In the genomic region with DNA sequence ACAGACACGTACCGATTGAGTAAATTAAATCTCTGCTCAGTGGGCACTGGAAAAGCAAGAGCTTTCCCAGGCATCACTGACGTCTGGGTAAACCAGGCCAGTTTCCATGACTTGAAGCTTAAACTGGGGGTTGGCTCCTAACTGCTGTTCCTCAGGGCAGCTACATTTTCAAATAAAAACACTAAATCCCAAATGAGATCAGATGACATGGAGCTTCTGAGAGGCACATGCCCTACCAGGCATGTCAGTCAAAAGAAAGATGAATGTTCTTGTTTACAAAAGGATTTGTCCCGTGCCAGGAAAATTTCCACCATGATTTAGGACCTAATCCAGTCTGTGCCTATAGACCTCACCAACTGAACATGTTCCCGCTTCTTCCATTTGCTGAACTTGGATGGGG, we compare ENCODE assay signal across 15 cellular contexts.
DNase-seq lines count a peak whose midpoint lies in the region; FAIRE-seq and TF ChIP-seq lines count a peak whose summit lies in the region.
"Had no signal": no experiment of that assay in that cellular context is flagged by ENCODE, and none has a peak within 500 bp of the region (broad histone marks: within the 10 kb centered on the region; RNA-seq: fewer than 3 reads in every experiment).

No MANE protein-coding gene starts in this region.

- H3K4me1 ChIP-seq in muscle layer of duodenum (ENCODE audit: control insufficient read depth in 1 of 2, insufficient read depth in 2 of 2, low read length in 2 of 2) = peaks cover 8 to 22% of the 10 kb centered on the region in 2 donors
- peaks cover 0 to 17% (median 4%) of the 10 kb centered on the region in 4 donors for H3K4me1 ChIP-seq in tibial nerve

- FAIRE-seq in bronchial epithelial cell (lab: Jason Lieb, UNC) = peak; percentile 62

- H3K36me3 ChIP-seq in bronchial epithelial cell (ENCODE audit: control insufficient read depth, insufficient read depth, low read length) (no peaks in the 10 kb centered on the region), muscle layer of duodenum (ENCODE audit: control insufficient read depth in 1 of 2, insufficient read depth in 2 of 2, low read length in 2 of 2) (no peaks in the 10 kb centered on the region), tibial nerve (no peaks in the 10 kb centered on the region)
- H3K36me3 ChIP-seq: adrenal gland had no signal

- H3K4me3 ChIP-seq in bronchial epithelial cell (ENCODE audit: low read depth, low read length) = no peak overlapping the region
- no peak overlapping the region for H3K4me3 ChIP-seq in muscle layer of duodenum (ENCODE audit: low read depth in 1 of 2, low read length in 2 of 2)
- H3K4me3 ChIP-seq in tibial nerve = no peak overlapping the region
- H3K4me3 ChIP-seq: adrenal gland had no signal

- TF ChIP-seq CTCF in bronchial epithelial cell (IDR thresholded peaks at IDR 0.05; ENCODE audit: insufficient read depth, low read length, severe bottlenecking) (no peak), tibial nerve (IDR thresholded peaks at IDR 0.05) (no peak)

- no peak for TF ChIP-seq EP300 in tibial nerve (IDR thresholded peaks at IDR 0.05)

- no peak for TF ChIP-seq POLR2A in tibial nerve (IDR thresholded peaks at IDR 0.05)

- H3K9me3 ChIP-seq in muscle layer of duodenum (ENCODE audit: control insufficient read depth in 1 of 2, low read length in 2 of 2) = no peaks in the 10 kb centered on the region
- H3K9me3 ChIP-seq in tibial nerve = no peaks in the 10 kb centered on the region
- H3K9me3 ChIP-seq: adrenal gland had no signal

- peak overlapping the region; percentile 32 for H3K27ac ChIP-seq in muscle layer of duodenum (ENCODE audit: low read length)
- H3K27ac ChIP-seq in tibial nerve = peak overlapping the region in 3 of 4 donors; percentile 40 to 65 (median 50)

- no peaks in the 10 kb centered on the region for H3K27me3 ChIP-seq in bronchial epithelial cell (ENCODE audit: control insufficient read depth, insufficient read depth, low read length)
- H3K27me3 ChIP-seq in muscle layer of duodenum (ENCODE audit: low read depth, low read length) = no peaks in the 10 kb centered on the region
- H3K27me3 ChIP-seq in tibial nerve = no peaks in the 10 kb centered on the region

- 68 to 81% methylated on average over 5 of the region's 5 CpGs for WGBS in tibial nerve, 2 donors

- peak; percentile 18 for DNase-seq in NCI-H345 (lab: John Stamatoyannopoulos, UW)
- DNase-seq in NCI-H345 treated with DMSO at 0.1 percent for 48 hours (lab: John Stamatoyannopoulos, UW; ENCODE audit: unreplicated experiment) = no peak
- no peak for DNase-seq in bronchial epithelial cell (ENCODE audit: low read depth)
- DNase-seq in tibial nerve (ENCODE audit: low spot score in 2 of 2) = no peak
- no peak for DNase-seq in EL
- no peak for DNase-seq in NCI-H187 (lab: John Stamatoyannopoulos, UW)
- DNase-seq in HuH-7.5 (ENCODE audit: low spot score) = no peak
- DNase-seq: activated CD4-positive, CD25-positive, alpha-beta regulatory T cell treated with anti-CD3 and anti-CD28 coated beads, Interleukin-2, amount 50 U/mL, for 72 hours; CD4-positive, CD25-positive, alpha-beta regulatory T cell; naive B cell; NCI-H2029 treated with DMSO at 0.1 percent for 48 hours; NCI-H526 treated with DMSO at 0.1 percent for 48 hours; OCI-M1 had no signal
